In the genomic region with DNA sequence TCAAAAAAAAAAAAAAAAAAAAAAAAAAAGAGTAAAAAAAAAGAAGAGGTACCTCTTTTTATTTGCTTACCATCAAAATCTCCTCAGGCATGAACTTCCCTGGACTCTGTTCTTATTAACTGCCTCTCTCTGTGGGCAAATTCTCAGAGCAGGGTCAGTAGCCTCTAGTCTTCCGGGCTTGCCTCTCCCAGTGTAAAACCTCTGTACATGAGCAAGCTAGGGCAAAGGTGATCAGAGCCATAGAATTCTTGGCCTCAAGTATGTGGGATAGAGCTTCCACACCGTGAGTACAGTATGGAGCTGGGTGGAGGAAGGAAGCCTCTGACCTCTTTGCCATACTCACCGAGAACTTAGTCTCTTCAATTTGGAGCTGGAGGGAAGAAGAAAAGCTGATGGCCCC, we compare ENCODE assay signal across 21 cellular contexts. TPM values are rescaled to one million over a fixed set of nuclear protein-coding genes. Genes with fewer than 3 reads are reported as not detected.
DNase-seq lines count a peak whose midpoint lies in the region; ATAC-seq, FAIRE-seq and TF ChIP-seq lines count a peak whose summit lies in the region.
"Had no signal": no experiment of that assay in that cellular context is flagged by ENCODE, and none has a peak within 500 bp of the region (broad histone marks: within the 10 kb centered on the region; RNA-seq: fewer than 3 reads in every experiment).

No MANE protein-coding gene starts in this region.

- H3K27me3 Mint-ChIP-seq in Caco-2 (ENCODE audit: insufficient read depth, unreplicated experiment), result no peaks in the 10 kb centered on the region
- H3K27me3 Mint-ChIP-seq in activated T-helper 17 cell treated with anti-CD3 and anti-CD28 coated beads, Interleukin-2, amount 50 U/mL, for 72 hours, result no peaks in the 10 kb centered on the region
- H3K27me3 Mint-ChIP-seq: CD4-positive, CD25-positive, alpha-beta regulatory T cell; CD8-positive, alpha-beta memory T cell had no signal

- no peaks in the 10 kb centered on the region for H3K9me3 Mint-ChIP-seq in Caco-2 (ENCODE audit: unreplicated experiment)
- no peaks in the 10 kb centered on the region for H3K9me3 Mint-ChIP-seq in activated T-helper 17 cell treated with anti-CD3 and anti-CD28 coated beads, Interleukin-2, amount 50 U/mL, for 72 hours
- H3K9me3 Mint-ChIP-seq: CD4-positive, CD25-positive, alpha-beta regulatory T cell; CD8-positive, alpha-beta memory T cell had no signal

- peaks cover 12% of the 10 kb centered on the region for H3K4me1 Mint-ChIP-seq in Caco-2 (ENCODE audit: low read depth, unreplicated experiment)
- H3K4me1 Mint-ChIP-seq in activated T-helper 17 cell treated with anti-CD3 and anti-CD28 coated beads, Interleukin-2, amount 50 U/mL, for 72 hours, result no peaks in the 10 kb centered on the region

- WGBS in small intestine, 3 donors, result 60 to 84% (median 78%) methylated on average over 3 of the region's 3 CpGs

- intact Hi-C loops in Caco-2 (cut with micrococcal nuclease; ENCODE audit: unreplicated experiment) (loop anchor here (10.0 kb wide), 1 partner anchor 171 kb away; no protein-coding TSS in a partner anchor), mucosa of descending colon (cut with DNase I, micrococcal nuclease) (no loop called here)

- TF ChIP-seq CTCF in Caco-2 (IDR thresholded peaks at IDR 0.05; ENCODE audit: insufficient read depth in 1 of 2, low read depth in 1 of 2, low read length in 1 of 2, severe bottlenecking in 1 of 2, unreplicated experiment in 1 of 2) (no peak), mucosa of descending colon (IDR thresholded peaks at IDR 0.05) (no peak)

- H3K36me3 Mint-ChIP-seq in Caco-2 (ENCODE audit: insufficient read depth, unreplicated experiment), result peaks cover 82% of the 10 kb centered on the region
- peaks cover 87% of the 10 kb centered on the region for H3K36me3 Mint-ChIP-seq in activated T-helper 17 cell treated with anti-CD3 and anti-CD28 coated beads, Interleukin-2, amount 50 U/mL, for 72 hours (ENCODE audit: low read depth)

- FAIRE-seq in small intestine (lab: Jason Lieb, UNC), result no peak
- no peak for FAIRE-seq in frontal cortex (lab: Jason Lieb, UNC)
- FAIRE-seq: A204.1, D721Med, G401.6, GM12891, H54 had no signal

- POLR2A ChIA-PET in Caco-2 (lab: Charles Lee), result no interaction called here

- H3K9me3 ChIP-seq in Caco-2 (no peaks in the 10 kb centered on the region), mucosa of descending colon (no peaks in the 10 kb centered on the region), small intestine (ENCODE audit: control insufficient read depth, low read depth) (no peaks in the 10 kb centered on the region)
- H3K9me3 ChIP-seq: BE2C had no signal

- H3K27me3 ChIP-seq in Caco-2 (replicated peaks; ENCODE audit: control insufficient read depth, insufficient read depth, low read length) (no peaks in the 10 kb centered on the region), small intestine (ENCODE audit: control insufficient read depth in 2 of 2, insufficient read depth in 2 of 2, low read length in 2 of 2) (no peaks in the 10 kb centered on the region)
- H3K27me3 ChIP-seq: BE2C had no signal

- no peak overlapping the region for H3K4me3 Mint-ChIP-seq in Caco-2 (ENCODE audit: unreplicated experiment)
- no peak overlapping the region for H3K4me3 Mint-ChIP-seq in activated T-helper 17 cell treated with anti-CD3 and anti-CD28 coated beads, Interleukin-2, amount 50 U/mL, for 72 hours
- H3K4me3 Mint-ChIP-seq: CD4-positive, CD25-positive, alpha-beta regulatory T cell; CD8-positive, alpha-beta memory T cell had no signal

- TF ChIP-seq POLR2A in erythroblast (IDR thresholded peaks at IDR 0.05; ENCODE audit: low read length), result no peak

- H3K27ac ChIP-seq in small intestine (ENCODE audit: low read depth in 1 of 2, low read length in 1 of 2), result peak overlapping the region in 1 of 2 donors; percentile 78
- H3K27ac ChIP-seq: GM23248 had no signal

- H3K36me3 ChIP-seq in Caco-2 (ENCODE audit: control insufficient read depth, insufficient read depth, low read length) (peaks cover 6% of the 10 kb centered on the region), mucosa of descending colon (ENCODE audit: low read depth) (no peaks in the 10 kb centered on the region), small intestine (ENCODE audit: control insufficient read depth in 2 of 2, insufficient read depth in 2 of 2, low read length in 2 of 2) (peaks cover 4 to 18% of the 10 kb centered on the region in 2 donors)

- DNase-seq in Caco-2, result no peak
- DNase-seq in mucosa of descending colon, result no peak
- peak; percentile 77 for DNase-seq in small intestine
- DNase-seq in frontal cortex (ENCODE audit: low spot score in 2 of 2), result no peak
- no peak for DNase-seq in erythroblast (lab: John Stamatoyannopoulos, UW)
- DNase-seq: ACHN; BE2C; C1 segment of cervical spinal cord; CD4-positive, CD25-positive, alpha-beta regulatory T cell; CD8-positive, alpha-beta memory T cell; COR-L47; GM23248; HCEC 1CT had no signal

- peak overlapping the region; percentile 20 for H3K27ac Mint-ChIP-seq in Caco-2 (ENCODE audit: unreplicated experiment)
- peak overlapping the region; percentile 46 for H3K27ac Mint-ChIP-seq in activated T-helper 17 cell treated with anti-CD3 and anti-CD28 coated beads, Interleukin-2, amount 50 U/mL, for 72 hours
- H3K27ac Mint-ChIP-seq: CD4-positive, CD25-positive, alpha-beta regulatory T cell had no signal

- CTCF ChIA-PET in Caco-2 (lab: Charles Lee), result interaction anchor here (0.6 kb wide), 1 partner anchor 227 kb away, joined by 4 read pairs; no protein-coding TSS in a partner anchor

- ATAC-seq in activated T-helper 17 cell treated with anti-CD3 and anti-CD28 coated beads, Interleukin-2, amount 50 U/mL, for 72 hours (replicated peaks), result no peak
- peak; percentile 72 for ATAC-seq in mucosa of descending colon
- no peak for ATAC-seq in HG02981 (IDR thresholded peaks at IDR 0.05; ENCODE audit: unreplicated experiment)
- ATAC-seq in HG03025 (IDR thresholded peaks at IDR 0.05; ENCODE audit: low FRiP score, unreplicated experiment), result no peak

- H3K4me3 ChIP-seq in Caco-2 (ENCODE audit: low read depth, low read length), result no peak overlapping the region
- no peak overlapping the region for H3K4me3 ChIP-seq in mucosa of descending colon
- no peak overlapping the region for H3K4me3 ChIP-seq in small intestine (ENCODE audit: low read depth in 1 of 2, low read length in 2 of 2)
- H3K4me3 ChIP-seq: GM23248 had no signal

- no TSS peak for BruUV-seq in Caco-2 (replicated peaks; lab: Mats Ljungman, UMichigan)

- H3K4me1 ChIP-seq in Caco-2, result peaks cover 14% of the 10 kb centered on the region
- H3K4me1 ChIP-seq in mucosa of descending colon (ENCODE audit: low read depth), result peaks cover 10% of the 10 kb centered on the region
- no peaks in the 10 kb centered on the region for H3K4me1 ChIP-seq in small intestine (ENCODE audit: control insufficient read depth in 2 of 2, insufficient read depth in 1 of 2, low read depth in 1 of 2, low read length in 1 of 2)

RNA-seq across cellular contexts. Expression of a gene that starts 58.5 kb away (rescaled TPM):
- total RNA-seq in Caco-2 (2022) (144 and 146 TPM in 2 replicates), mucosa of descending colon (10 to 100 TPM; 49.6 to 60.5 (median 53.8) TPM), frontal cortex (52.2 TPM)
- 10 to 100 TPM; 34.1 to 54.3 TPM for total RNA-seq in activated T-helper 17 cell treated with anti-CD3 and anti-CD28 coated beads, Interleukin-2, amount 50 U/mL, for 72 hours
- polyA plus RNA-seq in small intestine, result 10 to 100 TPM; 32.4 to 45.2 (median 39.2) TPM
